Comparison of ENCODE assay signal across 12 cellular contexts in genomic region chr2:103788875-103789715, GRCh38.
A peak's percentile ranks its signal among the peaks of the same experiment; 100 is the strongest.
DNase-seq lines count a peak whose midpoint lies in the region; ATAC-seq and TF ChIP-seq lines count a peak whose summit lies in the region.
"Had no signal": no experiment of that assay in that cellular context is flagged by ENCODE, and none has a peak within 500 bp of the region (broad histone marks: within the 10 kb centered on the region; RNA-seq: fewer than 3 reads in every experiment).

No MANE protein-coding gene starts in this region.

- peak; percentile 44 for DNase-seq in H4 (ENCODE audit: low spot score)
- peak; percentile 86 for DNase-seq in PC-3
- DNase-seq in globus pallidus (ENCODE audit: low spot score) = peak; percentile 65
- DNase-seq in posterior cingulate gyrus = peak; percentile 19 to 88 (median 58)
- no peak for DNase-seq in T-helper 17 cell
- no peak for DNase-seq in stomach
- DNase-seq: activated naive CD8-positive, alpha-beta T cell treated with anti-CD3 and anti-CD28 coated beads, Interleukin-2, amount 10 ng/mL, durations not matched to agents 7 days and 5 days; MV-4-11; transverse colon had no signal

- 21 to 46% (median 28%) methylated on average over 4 of the region's 4 CpGs for WGBS in stomach, 5 donors

- no peak for TF ChIP-seq CTCF in PC-3 (conservative IDR thresholded peaks at IDR 0.05; ENCODE audit: low read depth, low read length)
- no peak for TF ChIP-seq CTCF in stomach (IDR thresholded peaks at IDR 0.05)

- no peak overlapping the region for H3K4me3 Mint-ChIP-seq in T-helper 17 cell
- H3K4me3 Mint-ChIP-seq: activated naive CD8-positive, alpha-beta T cell treated with anti-CD3 and anti-CD28 coated beads, Interleukin-2, amount 10 ng/mL, durations not matched to agents 7 days and 5 days had no signal

- TF ChIP-seq EP300 in stomach (IDR thresholded peaks at IDR 0.05) = no peak

- H3K4me3 ChIP-seq in PC-3 (ENCODE audit: low read length) (no peak overlapping the region), stomach (no peak overlapping the region)
- H3K4me3 ChIP-seq: transverse colon had no signal

- intact Hi-C loops in PC-3 (cut with micrococcal nuclease) (no loop called here), posterior cingulate gyrus (cut with DNase I) (no loop called here), stomach (cut with DNase I; ENCODE audit: low total_unique reads) (no loop called here)

- H3K4me1 ChIP-seq in PC-3 (ENCODE audit: insufficient read depth, low read length) (peaks cover 12% of the 10 kb centered on the region), stomach (no peaks in the 10 kb centered on the region)
- H3K4me1 ChIP-seq: transverse colon had no signal

- no peak overlapping the region for H3K9ac ChIP-seq in PC-3 (ENCODE audit: low read length)

- H3K27me3 Mint-ChIP-seq in T-helper 17 cell = no peaks in the 10 kb centered on the region
- H3K27me3 Mint-ChIP-seq: activated naive CD8-positive, alpha-beta T cell treated with anti-CD3 and anti-CD28 coated beads, Interleukin-2, amount 10 ng/mL, durations not matched to agents 7 days and 5 days had no signal

- H3K36me3 ChIP-seq in PC-3 (ENCODE audit: low read depth, low read length) (no peaks in the 10 kb centered on the region), stomach (no peaks in the 10 kb centered on the region)
- H3K36me3 ChIP-seq: transverse colon had no signal

- ATAC-seq in PC-3 (no peak), T-helper 17 cell (no peak), GM19351 (IDR thresholded peaks at IDR 0.05; ENCODE audit: unreplicated experiment) (no peak), HG02970 (IDR thresholded peaks at IDR 0.05; ENCODE audit: low FRiP score, unreplicated experiment) (no peak)
- ATAC-seq: HCT116 had no signal

- H3F3A ChIP-seq in PC-3 (ENCODE audit: low read length, unreplicated experiment) = no peaks in the 10 kb centered on the region

- no peak for TF ChIP-seq POLR2A in stomach (IDR thresholded peaks at IDR 0.05)

- H3K9me3 ChIP-seq in PC-3 (ENCODE audit: low read length) (no peaks in the 10 kb centered on the region), T-helper 17 cell (ENCODE audit: control insufficient read depth, low read length, poor library complexity, severe bottlenecking) (no peaks in the 10 kb centered on the region), stomach (peaks cover 0 to 9% (median 0%) of the 10 kb centered on the region in 4 donors)
- H3K9me3 ChIP-seq: transverse colon had no signal

- no peak overlapping the region for H2AFZ ChIP-seq in PC-3 (ENCODE audit: low read length)

- POLR2A ChIA-PET in PC-3 (lab: Charles Lee; ENCODE audit: unreplicated experiment) = no interaction called here

- H3K27ac ChIP-seq in PC-3 (ENCODE audit: low read length) (no peak overlapping the region), stomach (no peak overlapping the region)
- H3K27ac ChIP-seq: transverse colon had no signal

- H3K27me3 ChIP-seq in PC-3 (ENCODE audit: low read length) = no peaks in the 10 kb centered on the region
- H3K27me3 ChIP-seq in stomach = no peaks in the 10 kb centered on the region
- H3K27me3 ChIP-seq: transverse colon had no signal

- H3K9me2 ChIP-seq in PC-3 (replicated peaks; ENCODE audit: low read length) = no peaks in the 10 kb centered on the region

- BruUV-seq in PC-3 (replicated peaks; lab: Mats Ljungman, UMichigan) = no TSS peak

- H3K4me1 Mint-ChIP-seq in T-helper 17 cell = no peaks in the 10 kb centered on the region
- H3K4me1 Mint-ChIP-seq: activated naive CD8-positive, alpha-beta T cell treated with anti-CD3 and anti-CD28 coated beads, Interleukin-2, amount 10 ng/mL, durations not matched to agents 7 days and 5 days had no signal

- no peak overlapping the region for H3K27ac Mint-ChIP-seq in T-helper 17 cell
- H3K27ac Mint-ChIP-seq: activated naive CD8-positive, alpha-beta T cell treated with anti-CD3 and anti-CD28 coated beads, Interleukin-2, amount 10 ng/mL, durations not matched to agents 7 days and 5 days had no signal

- peak overlapping the region; percentile 23; the same call in 1 of the 2 replicates for H3K4me2 ChIP-seq in PC-3 (ENCODE audit: low read length)

- CTCF ChIA-PET in PC-3 (lab: Charles Lee) = no interaction called here

- no peaks in the 10 kb centered on the region for H3K79me2 ChIP-seq in PC-3 (ENCODE audit: low read length)

- no peaks in the 10 kb centered on the region for H4K20me1 ChIP-seq in PC-3 (ENCODE audit: low read length)

- H3K36me3 Mint-ChIP-seq in T-helper 17 cell (ENCODE audit: low read depth) = no peaks in the 10 kb centered on the region
- H3K36me3 Mint-ChIP-seq: activated naive CD8-positive, alpha-beta T cell treated with anti-CD3 and anti-CD28 coated beads, Interleukin-2, amount 10 ng/mL, durations not matched to agents 7 days and 5 days had no signal

Comparison
In these comparisons a context has a peak if more than half of its experiments do, and no peak if none do; other contexts are left out.
1. DNase-seq: peak in H4 (single experiment), PC-3 (single experiment), globus pallidus (single experiment) and posterior cingulate gyrus (10 of 10); none in T-helper 17 cell (0 of 3) and stomach (single experiment).